8 cellular contexts compared by ENCODE assay signal in the genomic region with DNA sequence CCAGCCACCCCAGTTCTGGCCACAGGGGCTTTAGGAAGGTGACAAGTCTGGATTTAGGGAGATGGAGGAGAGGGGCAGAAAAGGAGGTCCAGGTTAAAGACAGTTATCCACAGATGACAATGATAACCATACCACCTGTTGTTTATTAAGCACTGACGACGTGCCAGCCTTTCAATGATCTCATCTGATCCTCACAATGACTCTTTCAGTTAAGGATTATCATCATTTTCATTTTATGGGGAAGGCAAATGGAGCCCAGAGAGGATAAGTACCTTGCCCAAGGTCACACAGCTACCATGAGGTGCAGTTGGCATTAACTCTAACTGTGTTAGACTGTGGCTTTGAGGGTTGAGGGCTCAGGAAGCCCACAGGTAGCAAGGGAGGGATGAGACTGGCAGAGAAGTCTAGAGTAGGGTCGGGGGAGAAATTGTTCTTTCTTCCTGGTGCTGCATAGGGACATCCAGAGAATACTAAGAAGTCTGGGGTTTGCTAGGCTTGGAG. TPM values are rescaled to one million over a fixed set of nuclear protein-coding genes. Genes with fewer than 3 reads are reported as not detected.
DNase-seq lines count a peak whose midpoint lies in the region; ATAC-seq and TF ChIP-seq lines count a peak whose summit lies in the region.

No MANE protein-coding gene starts in this region.

- H3K4me3 ChIP-seq in thymus (ENCODE audit: low read length), result no peak overlapping the region

- H3K27me3 Mint-ChIP-seq in activated T-cell treated with anti-CD3 and anti-CD28 coated beads, Interleukin-2, amount 50 U/mL, for 4 hours (ENCODE audit: low read depth), result no peaks in the 10 kb centered on the region

- 30% methylated on average over 3 of the region's 3 CpGs for WGBS in thymus

- H3K4me1 ChIP-seq in thymus (ENCODE audit: control insufficient read depth, insufficient read depth, low read length), result peaks cover 12% of the 10 kb centered on the region

- ATAC-seq in activated T-cell treated with anti-CD3 and anti-CD28 coated beads, Interleukin-2, amount 50 U/mL, for 4 hours, result no peak
- peak; percentile 7 to 26 for ATAC-seq in activated naive CD4-positive, alpha-beta T cell treated with anti-CD3 and anti-CD28 coated beads, Interleukin-2, amount 50 U/mL, for 72 hours

- H3K9me3 Mint-ChIP-seq in activated T-cell treated with anti-CD3 and anti-CD28 coated beads, Interleukin-2, amount 50 U/mL, for 4 hours, result no peaks in the 10 kb centered on the region
- H3K9me3 Mint-ChIP-seq in activated naive CD4-positive, alpha-beta T cell treated with anti-CD3 and anti-CD28 coated beads, Interleukin-2, amount 50 U/mL, for 72 hours, result no peaks in the 10 kb centered on the region

- H3K36me3 ChIP-seq in thymus (ENCODE audit: control insufficient read depth, insufficient read depth), result no peaks in the 10 kb centered on the region

- H3K9me3 ChIP-seq in thymus (ENCODE audit: control insufficient read depth), result no peaks in the 10 kb centered on the region

- no peaks in the 10 kb centered on the region for H3K36me3 Mint-ChIP-seq in activated T-cell treated with anti-CD3 and anti-CD28 coated beads, Interleukin-2, amount 50 U/mL, for 4 hours (ENCODE audit: insufficient read depth)
- no peaks in the 10 kb centered on the region for H3K36me3 Mint-ChIP-seq in activated naive CD4-positive, alpha-beta T cell treated with anti-CD3 and anti-CD28 coated beads, Interleukin-2, amount 50 U/mL, for 72 hours

- H3K27ac ChIP-seq in thymus (ENCODE audit: low read depth), result peak overlapping the region; percentile 37

- no peaks in the 10 kb centered on the region for H3K27me3 ChIP-seq in thymus (ENCODE audit: control insufficient read depth, insufficient read depth)

- H3K4me1 Mint-ChIP-seq in activated T-cell treated with anti-CD3 and anti-CD28 coated beads, Interleukin-2, amount 50 U/mL, for 4 hours (ENCODE audit: low read depth), result peaks cover 24% of the 10 kb centered on the region

- H3K4me3 Mint-ChIP-seq in activated T-cell treated with anti-CD3 and anti-CD28 coated beads, Interleukin-2, amount 50 U/mL, for 4 hours, result peak overlapping the region; percentile 37

- TF ChIP-seq POLR2A in erythroblast (IDR thresholded peaks at IDR 0.05; ENCODE audit: low read length), result no peak

- DNase-seq in activated T-cell treated with anti-CD3 and anti-CD28 coated beads, Interleukin-2, amount 50 U/mL, for 4 hours, result no peak
- DNase-seq in activated T-cell treated with anti-CD3 and anti-CD28 coated beads for 4 hours, result no peak
- no peak for DNase-seq in activated naive CD4-positive, alpha-beta T cell treated with anti-CD3 and anti-CD28 coated beads, Interleukin-2, amount 50 U/mL, for 72 hours (ENCODE audit: low spot score in 2 of 2)
- peak; percentile 25 for DNase-seq in kidney glomerular epithelial cell (lab: John Stamatoyannopoulos, UW)
- no peak for DNase-seq in NCI-H2081 (lab: John Stamatoyannopoulos, UW)
- no peak for DNase-seq in erythroblast (lab: John Stamatoyannopoulos, UW)
- no peak for DNase-seq in stimulated activated CD4-positive, alpha-beta T cell treated with anti-CD3 and anti-CD28 coated beads, Interleukin-12 subunit alpha, Interleukin-12 subunit beta, amount 100 ng/mL, for 4 hours

- peak overlapping the region; percentile 92 to 94 for H3K27ac Mint-ChIP-seq in activated naive CD4-positive, alpha-beta T cell treated with anti-CD3 and anti-CD28 coated beads, Interleukin-2, amount 50 U/mL, for 72 hours

RNA-seq across cellular contexts. Expression of a gene that starts 21.5 kb away (rescaled TPM):
- 10 to 100 TPM; 73.6 to 83.6 (median 76.8) TPM for total RNA-seq in activated T-cell treated with anti-CD3 and anti-CD28 coated beads, Interleukin-2, amount 50 U/mL, for 4 hours
- total RNA-seq in activated naive CD4-positive, alpha-beta T cell treated with anti-CD3 and anti-CD28 coated beads, Interleukin-2, amount 50 U/mL, for 72 hours, result 10 to 100 TPM; 73.4 to 80.8 TPM
- polyA plus RNA-seq in thymus, result 14.1 TPM

Comparison
In these comparisons a context has a peak if more than half of its experiments do, and no peak if none do; other contexts are left out.
1. ATAC-seq: peak in activated naive CD4-positive, alpha-beta T cell treated with anti-CD3 and anti-CD28 coated beads, Interleukin-2, amount 50 U/mL, for 72 hours (2 of 2); none in activated T-cell treated with anti-CD3 and anti-CD28 coated beads, Interleukin-2, amount 50 U/mL, for 4 hours (0 of 2).